In genomic region chr6:2764610-2765165, GRCh38 we compare ENCODE assay signal across 8 cellular contexts. TPM values are rescaled to one million over a fixed set of nuclear protein-coding genes. Genes with fewer than 3 reads are reported as not detected.
DNase-seq lines count a peak whose midpoint lies in the region; ATAC-seq and TF ChIP-seq lines count a peak whose summit lies in the region.

No MANE protein-coding gene starts in this region.

- peak; percentile 93 for ATAC-seq in SK-N-SH treated with all-trans-retinoic acid at 6 μM for 48 hours
- peak; percentile 82 to 86 (median 83) for ATAC-seq in psoas muscle

- H3K9me3 ChIP-seq in Loucy (ENCODE audit: insufficient read depth, low read depth, low read length) (no peaks in the 10 kb centered on the region), adipocyte (ENCODE audit: control insufficient read depth, low read length) (no peaks in the 10 kb centered on the region), left ventricle myocardium inferior (replicated peaks) (no peaks in the 10 kb centered on the region), psoas muscle (no peaks in the 10 kb centered on the region)

- TF ChIP-seq CTCF in Loucy (conservative IDR thresholded peaks at IDR 0.05; ENCODE audit: low read length) (no peak), left ventricle myocardium inferior (IDR thresholded peaks at IDR 0.05; ENCODE audit: borderline replicate concordance) (no peak), psoas muscle (IDR thresholded peaks at IDR 0.05) (no peak)

- H3K9ac ChIP-seq in Loucy (ENCODE audit: low read depth, low read length, poor library complexity, severe bottlenecking), result peak overlapping the region; percentile 76
- peak overlapping the region; percentile 94 for H3K9ac ChIP-seq in adipocyte (ENCODE audit: low read length)

- 0 out of 2 replicates have a peak, but pooled peaks cover 3% of the 10 kb centered on the region for H3F3A ChIP-seq in Loucy (ENCODE audit: low read depth)

- peak overlapping the region; percentile 72 for H3K4me2 ChIP-seq in Loucy (ENCODE audit: low read depth, low read length, poor library complexity, severe bottlenecking)

- H3K4me1 ChIP-seq in Loucy (ENCODE audit: insufficient read depth, low read length, poor library complexity, severe bottlenecking) (peaks cover 43% of the 10 kb centered on the region), adipocyte (ENCODE audit: control insufficient read depth, insufficient read depth, low read length) (peaks cover 28% of the 10 kb centered on the region), left ventricle myocardium inferior (peaks cover 45% of the 10 kb centered on the region), psoas muscle (peaks cover 28% of the 10 kb centered on the region)

- H3K27me3 ChIP-seq in Loucy (ENCODE audit: insufficient read depth, low read length, poor library complexity, severe bottlenecking) (no peaks in the 10 kb centered on the region), adipocyte (replicated peaks; ENCODE audit: control insufficient read depth, insufficient read depth, low read length) (no peaks in the 10 kb centered on the region), left ventricle myocardium inferior (ENCODE audit: low read depth) (no peaks in the 10 kb centered on the region), psoas muscle (ENCODE audit: insufficient read depth in 3 of 3, low read length in 2 of 3) (no peaks in the 10 kb centered on the region)

- WGBS in psoas muscle, 3 donors, result 0 to 2% (median 1%) methylated on average over 32 to 45 of the region's 45 CpGs

- intact Hi-C loops in left ventricle myocardium inferior (cut with micrococcal nuclease), result no loop called here
- intact Hi-C loops in psoas muscle (cut with DNase I), result loop anchor here in 1 of 2 donors (2.0 kb wide), 1 partner anchor 30 kb away; no protein-coding TSS in a partner anchor

- H3K4me3 ChIP-seq in GM08714 (ENCODE audit: low read length) (peak overlapping the region; percentile 61), Loucy (ENCODE audit: low read length, poor library complexity, severe bottlenecking) (peak overlapping the region; percentile 86), adipocyte (ENCODE audit: low read length) (peak overlapping the region; percentile 95), left ventricle myocardium inferior (peak overlapping the region; percentile 85), psoas muscle (peak overlapping the region; percentile 86)

- peak overlapping the region; percentile 83 for H2AFZ ChIP-seq in Loucy (ENCODE audit: low read length)

- H3K36me3 ChIP-seq in Loucy (ENCODE audit: insufficient read depth, low read length), result no peaks in the 10 kb centered on the region
- H3K36me3 ChIP-seq in adipocyte (ENCODE audit: control insufficient read depth, insufficient read depth, low read length, severe bottlenecking), result no peaks in the 10 kb centered on the region
- no peaks in the 10 kb centered on the region for H3K36me3 ChIP-seq in left ventricle myocardium inferior
- H3K36me3 ChIP-seq in psoas muscle (ENCODE audit: insufficient read depth in 1 of 2, low read depth in 1 of 2), result no peaks in the 10 kb centered on the region

- peak overlapping the region; percentile 94 for H3K27ac ChIP-seq in left ventricle myocardium inferior (replicated peaks)
- H3K27ac ChIP-seq in psoas muscle, result peak overlapping the region; percentile 90

- DNase-seq in H4 (ENCODE audit: low spot score), result peak; percentile 53
- peak; percentile 90 for DNase-seq in adipocyte (ENCODE audit: low read depth)
- DNase-seq in left ventricle myocardium inferior, result no peak
- DNase-seq in psoas muscle, result peak; percentile 40 to 61
- DNase-seq in OCI-M2 (lab: John Stamatoyannopoulos, UW; ENCODE audit: unreplicated experiment), result no peak

- H4K20me1 ChIP-seq in Loucy (ENCODE audit: insufficient read depth, low read length, poor library complexity, severe bottlenecking), result peaks cover 36% of the 10 kb centered on the region

- peaks cover 42% of the 10 kb centered on the region for H3K79me2 ChIP-seq in Loucy (ENCODE audit: insufficient read depth, low read length)

- no peaks in the 10 kb centered on the region for H3K9me2 ChIP-seq in Loucy (replicated peaks; ENCODE audit: low read depth, low read length)

TF ChIP-seq in SK-N-SH treated with all-trans-retinoic acid at 6 μM for 48 hours, 23 proteins besides CTCF, POLR2A, EP300 and RAD21:
- TF ChIP-seq RARB (CRISPR knock-in tag; IDR thresholded peaks at IDR 0.05), result no peak
- no peak for TF ChIP-seq ARNTL (CRISPR knock-in tag; IDR thresholded peaks at IDR 0.05; ENCODE audit: borderline replicate concordance, low read depth)
- no peak for TF ChIP-seq BACH2 (CRISPR knock-in tag; IDR thresholded peaks at IDR 0.05; ENCODE audit: borderline replicate concordance)
- no peak for TF ChIP-seq ZC3H10 (CRISPR knock-in tag; IDR thresholded peaks at IDR 0.05)
- no peak for TF ChIP-seq TOX (CRISPR knock-in tag; IDR thresholded peaks at IDR 0.05; ENCODE audit: borderline replicate concordance)
- no peak for TF ChIP-seq OSR1 (CRISPR knock-in tag; IDR thresholded peaks at IDR 0.05)
- TF ChIP-seq ISL1 (CRISPR knock-in tag; IDR thresholded peaks at IDR 0.05), result no peak

RNA-seq across cellular contexts. Expression of gene WRNIP1, which starts 0.5 kb away (rescaled TPM):
- total RNA-seq in H4 (2014; rRNA removed; shearing (Covaris generic)), result 63.4 and 69.0 TPM in 2 replicates
- total RNA-seq in left ventricle myocardium inferior, result 39.4 TPM
- 10 to 100 TPM; 26.5 to 53.3 (median 41.3) TPM for total RNA-seq in psoas muscle
- 10 to 100 TPM; 38.0 to 73.9 (median 56.4) TPM for polyA plus RNA-seq in psoas muscle

RNA-seq across cellular contexts. Expression of gene MYLK4, which starts 14.0 kb away (rescaled TPM):
- 0.10 and 0.48 TPM in 2 replicates for total RNA-seq in H4 (2014; rRNA removed; shearing (Covaris generic))
- total RNA-seq in left ventricle myocardium inferior, result 1.2 TPM
- 10 to 100 TPM in 1 of 4 donors, 1 to 10 TPM in 3; 1.2 to 23.4 (median 2.2) TPM for total RNA-seq in psoas muscle
- polyA plus RNA-seq in psoas muscle, result 100 to 1,000 TPM in 1 of 3 donors, 10 to 100 TPM in 1, under 1 TPM in 1; 0.09 to 143 (median 30.0) TPM

Comparison
In these comparisons a context has a peak if more than half of its experiments do, and no peak if none do; other contexts are left out.
1. DNase-seq: peak in H4 (single experiment), adipocyte (single experiment) and psoas muscle (2 of 2); none in left ventricle myocardium inferior (single experiment) and OCI-M2 (single experiment).
2. Peak in every context shown above with its lines, with median percentiles within 50 percentile points of each other: H3K4me3 ChIP-seq.